In genomic region chr2:69893684-69894481, GRCh38 we compare ENCODE assay signal across 8 cellular contexts. TPM values are rescaled to one million over a fixed set of nuclear protein-coding genes. Genes with fewer than 3 reads are reported as not detected.
DNase-seq lines count a peak whose midpoint lies in the region; ATAC-seq and TF ChIP-seq lines count a peak whose summit lies in the region.

SNRNP27 (plus strand) TSS chr2:69893956; CDS start chr2:69893985, 29 bp downstream.

- TF ChIP-seq CTCF in GM23338 (conservative IDR thresholded peaks at IDR 0.05; ENCODE audit: low read depth in 2 of 2) (no peak; a peak in 1 of 4 replicates), ovary (IDR thresholded peaks at IDR 0.05) (no peak), thyroid gland (IDR thresholded peaks at IDR 0.05) (peak in 1 of 6 experiments; percentile 10)

- DNase-seq in DMS153 treated with DMSO at 0.1 percent for 48 hours (lab: John Stamatoyannopoulos, UW; ENCODE audit: unreplicated experiment) = peak; percentile 83
- peak; percentile 91 for DNase-seq in GM23338 (ENCODE audit: low spot score)
- DNase-seq in NCI-H1105 (lab: John Stamatoyannopoulos, UW) = peak; percentile 65
- DNase-seq in T-cell = peak; percentile 65 to 87 (median 78)
- DNase-seq in activated naive CD8-positive, alpha-beta T cell treated with anti-CD3 and anti-CD28 coated beads, Interleukin-2, amount 50 U/mL, for 24 hours = peak; percentile 84
- peak; percentile 83 for DNase-seq in Right ventricle myocardium superior
- peak; percentile 75 to 86 (median 82) for DNase-seq in ovary
- DNase-seq in thyroid gland = peak; percentile 73 to 76

- WGBS in ovary, 3 donors = 0 to 1% (median 0%) methylated on average over 31 of the region's 31 CpGs
- 0 to 1% methylated on average over 31 of the region's 31 CpGs for WGBS in thyroid gland, 2 donors

- CTCF ChIA-PET in T-cell (lab: Charles Lee) = interaction anchor here (0.6 to 1.7 kb wide), 12 partner anchors 14 to 410 kb away, joined by 3 to 7 read pairs (median 3); partner anchors contain the start of genes C2orf42 (in 1 of the 2) and SNRPG (in 1 of the 2)

- no peaks in the 10 kb centered on the region for H3K27me3 Mint-ChIP-seq in GM23338 (ENCODE audit: insufficient read depth, low read depth, poor library complexity)
- H3K27me3 Mint-ChIP-seq in T-cell = no peaks in the 10 kb centered on the region
- H3K27me3 Mint-ChIP-seq in activated naive CD8-positive, alpha-beta T cell treated with anti-CD3 and anti-CD28 coated beads, Interleukin-2, amount 50 U/mL, for 24 hours = no peaks in the 10 kb centered on the region

- H3K9me3 Mint-ChIP-seq in GM23338 = no peaks in the 10 kb centered on the region; the same call in 2 of the 3 replicates
- H3K9me3 Mint-ChIP-seq in T-cell = peaks cover 0 to 5% (median 3%) of the 10 kb centered on the region in 3 donors
- H3K9me3 Mint-ChIP-seq in activated naive CD8-positive, alpha-beta T cell treated with anti-CD3 and anti-CD28 coated beads, Interleukin-2, amount 50 U/mL, for 24 hours = no peaks in the 10 kb centered on the region

- no peaks in the 10 kb centered on the region; the same call in 1 of the 2 replicates for H3K9me2 ChIP-seq in GM23338 (ENCODE audit: insufficient read depth)

- H3K4me3 ChIP-seq in GM23338 = peak within 1 kb of the TSS; percentile 96
- H3K4me3 ChIP-seq in ovary = peak within 1 kb of the TSS; percentile 71
- peak within 1 kb of the TSS; percentile 16 to 99 (median 64) for H3K4me3 ChIP-seq in thyroid gland (replicated peaks in 1 of 3)

- ATAC-seq in GM23338 (peak; percentile 95), T-cell (replicated peaks in 1 of 4) (peak; percentile 93 to 96 (median 94)), Right ventricle myocardium superior (ENCODE audit: poor library complexity) (peak; percentile 95)
- ATAC-seq in activated naive CD8-positive, alpha-beta T cell treated with anti-CD3 and anti-CD28 coated beads, Interleukin-2, amount 50 U/mL, for 24 hours = peak; percentile 89

- H3K79me2 ChIP-seq in GM23338 (replicated peaks; ENCODE audit: insufficient read depth) = peaks cover 29% of the 10 kb centered on the region

- peak within 1 kb of the TSS; percentile 100 for H2AFZ ChIP-seq in GM23338

- POLR2A ChIA-PET in T-cell (lab: Charles Lee) = interaction anchor here (0.5 to 1.6 kb wide), 5 partner anchors 21 to 292 kb away, joined by 3 to 20 read pairs (median 6); partner anchors contain the start of gene MXD1 (in 1 of the 2)

- H3K4me1 Mint-ChIP-seq in GM23338 (no peaks in the 10 kb centered on the region; the same call in 2 of the 3 replicates), T-cell (peaks cover 45 to 50% (median 45%) of the 10 kb centered on the region in 3 donors)
- H3K4me1 Mint-ChIP-seq in activated naive CD8-positive, alpha-beta T cell treated with anti-CD3 and anti-CD28 coated beads, Interleukin-2, amount 50 U/mL, for 24 hours = peaks cover 35% of the 10 kb centered on the region

- intact Hi-C loops in Right ventricle myocardium superior (cut with DNase I) (no loop called here), ovary (cut with DNase I) (no loop called here), thyroid gland (cut with DNase I) (no loop called here)

- TF ChIP-seq POLR2A in ovary (IDR thresholded peaks at IDR 0.05) (no peak), thyroid gland (IDR thresholded peaks at IDR 0.05) (peak in 1 of 2 donors; percentile 45)

- TF ChIP-seq EP300 in ovary (IDR thresholded peaks at IDR 0.05) = no peak

- peak within 1 kb of the TSS; percentile 92 for H3K4me2 ChIP-seq in GM23338

- H3F3A ChIP-seq in GM23338 (replicated peaks; ENCODE audit: low read depth) = 0 out of 2 replicates have a peak, but pooled peaks cover 6% of the 10 kb centered on the region

- H3K27me3 ChIP-seq in GM23338 (ENCODE audit: insufficient read depth) (no peaks in the 10 kb centered on the region), ovary (no peaks in the 10 kb centered on the region), thyroid gland (no peaks in the 10 kb centered on the region)

- H3K27ac Mint-ChIP-seq in GM23338 (peak within 1 kb of the TSS; percentile 98), T-cell (peak within 1 kb of the TSS; percentile 97 to 99)
- H3K27ac Mint-ChIP-seq in activated naive CD8-positive, alpha-beta T cell treated with anti-CD3 and anti-CD28 coated beads, Interleukin-2, amount 50 U/mL, for 24 hours = peak within 1 kb of the TSS; percentile 98

- H4K20me1 ChIP-seq in GM23338 (replicated peaks; ENCODE audit: insufficient read depth) = peaks cover 3% of the 10 kb centered on the region; the same call in 1 of the 2 replicates

- peaks cover 31% of the 10 kb centered on the region for H3K36me3 Mint-ChIP-seq in GM23338 (ENCODE audit: low read depth)
- H3K36me3 Mint-ChIP-seq in T-cell = peaks cover 16% of the 10 kb centered on the region
- peaks cover 28% of the 10 kb centered on the region for H3K36me3 Mint-ChIP-seq in activated naive CD8-positive, alpha-beta T cell treated with anti-CD3 and anti-CD28 coated beads, Interleukin-2, amount 50 U/mL, for 24 hours (ENCODE audit: low read depth)

- H3K9me3 ChIP-seq in ovary = no peaks in the 10 kb centered on the region
- no peaks in the 10 kb centered on the region for H3K9me3 ChIP-seq in thyroid gland

- H3K27ac ChIP-seq in GM23338 (ENCODE audit: low read depth) (peak within 1 kb of the TSS; percentile 89), ovary (peak within 1 kb of the TSS; percentile 63 to 89), thyroid gland (peak within 1 kb of the TSS; percentile 39 to 78 (median 56))

- H3K4me3 Mint-ChIP-seq in GM23338 (peak within 1 kb of the TSS; percentile 98), T-cell (peak within 1 kb of the TSS; percentile 86 to 100 (median 99))
- H3K4me3 Mint-ChIP-seq in activated naive CD8-positive, alpha-beta T cell treated with anti-CD3 and anti-CD28 coated beads, Interleukin-2, amount 50 U/mL, for 24 hours = peak within 1 kb of the TSS; percentile 99

- H3K4me1 ChIP-seq in GM23338 (ENCODE audit: insufficient read depth) (no peaks in the 10 kb centered on the region), ovary (ENCODE audit: insufficient read depth) (no peaks in the 10 kb centered on the region), thyroid gland (peaks cover 6 to 11% of the 10 kb centered on the region in 2 donors)

- H3K36me3 ChIP-seq in GM23338 (ENCODE audit: insufficient read depth) = peaks cover 15% of the 10 kb centered on the region
- H3K36me3 ChIP-seq in ovary = no peaks in the 10 kb centered on the region
- peaks cover 13 to 20% of the 10 kb centered on the region in 2 donors for H3K36me3 ChIP-seq in thyroid gland

TF ChIP-seq in GM23338, 12 proteins besides CTCF, POLR2A, EP300 and RAD21:
- peak; percentile 74 for TF ChIP-seq POLR2AphosphoS5 (IDR thresholded peaks at IDR 0.05; ENCODE audit: low read depth)
- TF ChIP-seq JUNB (IDR thresholded peaks at IDR 0.05; ENCODE audit: unreplicated experiment) = no peak
- peak; percentile 71; the same call in 1 of the 2 replicates for TF ChIP-seq ETS1 (IDR thresholded peaks at IDR 0.05)
- peak; percentile 71 for TF ChIP-seq CREB1 (CRISPR knock-in tag; IDR thresholded peaks at IDR 0.05; ENCODE audit: low read depth)
- no peak for TF ChIP-seq STAT1 (IDR thresholded peaks at IDR 0.05; ENCODE audit: unreplicated experiment)

RNA-seq across cellular contexts. Expression of gene SNRNP27, which starts in this region (rescaled TPM):
- 54.3 and 65.2 TPM in 2 replicates for total RNA-seq in GM23338 (2014; rRNA removed; shearing (Covaris generic))
- polyA plus RNA-seq in GM23338 (2016; fragmentation: Nextera tagmentation; extraction: Ambion mirVana) = 133 and 135 TPM in 2 replicates
- 10 to 100 TPM; 38.3 to 51.1 (median 42.0) TPM for total RNA-seq in T-cell
- 54.6 TPM for total RNA-seq in Right ventricle myocardium superior
- total RNA-seq in ovary = 10 to 100 TPM; 31.6 to 69.0 (median 37.0) TPM
- polyA plus RNA-seq in ovary = 10 to 100 TPM; 40.7 to 44.2 TPM
- 100 to 1,000 TPM in 1 of 4 donors, 10 to 100 TPM in 3; 47.5 to 111 (median 66.3) TPM for total RNA-seq in thyroid gland

Comparison
In these comparisons a context has a peak if more than half of its experiments do, and no peak if none do; other contexts are left out.
1. Peak in every context shown above with its lines: DNase-seq, ATAC-seq, H3K4me3 ChIP-seq and H3K27ac ChIP-seq.